20 cellular contexts compared by ENCODE assay signal in the genomic region with DNA sequence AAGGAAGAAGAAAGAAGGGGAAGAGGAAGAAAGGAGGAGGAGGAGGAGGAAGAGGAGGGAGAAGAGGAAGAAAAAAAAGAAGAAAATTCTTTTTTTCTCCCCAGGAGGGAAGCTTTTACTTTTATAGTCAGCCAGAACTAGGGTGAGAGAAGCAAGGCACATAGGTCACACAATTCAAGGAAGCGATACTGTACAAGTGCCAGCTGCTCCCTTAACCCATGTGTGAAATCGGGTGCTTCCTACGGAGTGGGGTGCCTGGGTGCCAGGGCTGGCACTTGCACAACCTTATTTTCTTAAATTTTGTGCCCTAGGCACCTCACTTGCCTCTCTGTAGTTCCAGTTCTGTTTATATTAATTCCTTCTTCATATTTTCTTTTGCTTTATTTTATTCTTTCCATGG.
DNase-seq lines count a peak whose midpoint lies in the region; ATAC-seq, FAIRE-seq and TF ChIP-seq lines count a peak whose summit lies in the region.
"Had no signal": no experiment of that assay in that cellular context is flagged by ENCODE, and none has a peak within 500 bp of the region (broad histone marks: within the 10 kb centered on the region; RNA-seq: fewer than 3 reads in every experiment).

No MANE protein-coding gene starts in this region.

- 77% methylated on average over 3 of the region's 3 CpGs for WGBS in K562 (ENCODE audit: insufficient coverage, low coverage, missing lambda C conversion rate)
- WGBS in testis, 2 donors = 72 to 84% methylated on average over 3 of the region's 3 CpGs

- no peak for TF ChIP-seq EP300 in K562 (IDR thresholded peaks at IDR 0.05; ENCODE audit: low read length)

- H3K27ac ChIP-seq in K562 (ENCODE audit: extremely low read depth, low read depth, low read length) (no peak overlapping the region), testis (no peak overlapping the region)
- H3K27ac ChIP-seq: SJCRH30 had no signal

- H3K27me3 ChIP-seq in K562 (ENCODE audit: control insufficient read depth in 2 of 2, insufficient read depth in 2 of 2, low read length in 2 of 2) = no peaks in the 10 kb centered on the region
- no peaks in the 10 kb centered on the region for H3K27me3 ChIP-seq in testis
- H3K27me3 ChIP-seq: BE2C, SJCRH30 had no signal

- H3K79me2 ChIP-seq in K562 (ENCODE audit: control insufficient read depth, insufficient read depth, low read length) = no peaks in the 10 kb centered on the region

- H3K4me1 ChIP-seq in K562 (replicated peaks in 1 of 2; ENCODE audit: control insufficient read depth in 2 of 2, insufficient read depth in 2 of 2, low read length in 2 of 2) = peaks cover 14 to 23% of the 10 kb centered on the region in 2 experiments; a peak in 4 of 5 replicates
- no peaks in the 10 kb centered on the region for H3K4me1 ChIP-seq in testis
- H3K4me1 ChIP-seq: BE2C had no signal

- no peak for ATAC-seq in K562

- peak overlapping the region; percentile 41; the same call in 1 of the 2 replicates for H2AFZ ChIP-seq in K562 (ENCODE audit: low read depth, low read length)

- in situ Hi-C loops in K562 (cut with MboI) = no loop called here

- TF ChIP-seq POLR2A in K562 (conservative IDR thresholded peaks at IDR 0.05) (no peak), testis (IDR thresholded peaks at IDR 0.05) (no peak)

- H3K4me2 ChIP-seq in K562 (ENCODE audit: insufficient read depth, low read length) = no peak overlapping the region

- BruUV-seq in K562 (replicated peaks; lab: Mats Ljungman, UMichigan) = no TSS peak

- no peak for TF ChIP-seq RAD21 in K562 (CRISPR knock-in tag; conservative IDR thresholded peaks at IDR 0.05 in 1 of 2, IDR thresholded peaks at IDR 0.05 in 1 of 2)

- CTCF ChIA-PET in K562 (lab: Yijun Ruan, JAX; ENCODE audit: low intra/inter-chr PET ratio) = no interaction called here

- TF ChIP-seq CTCF in K562 (IDR thresholded peaks at IDR 0.05 in 2 of 3, conservative IDR thresholded peaks at IDR 0.05 in 1 of 3; ENCODE audit: insufficient read depth in 2 of 3, low read depth in 1 of 3, low read length in 3 of 3) (no peak), testis (IDR thresholded peaks at IDR 0.05) (no peak)

- no peaks in the 10 kb centered on the region for H3K36me3 ChIP-seq in K562 (ENCODE audit: control insufficient read depth, insufficient read depth, low read length)
- no peaks in the 10 kb centered on the region for H3K36me3 ChIP-seq in testis (ENCODE audit: low read depth, missing control alignments)
- H3K36me3 ChIP-seq: BE2C, SJCRH30 had no signal

- H3K4me3 ChIP-seq in K562 = no peak overlapping the region
- H3K4me3 ChIP-seq in testis = no peak overlapping the region
- H3K4me3 ChIP-seq: SJCRH30 had no signal

- no peak for FAIRE-seq in K562 (lab: Jason Lieb, UNC)
- FAIRE-seq: GM12891 had no signal

- intact Hi-C loops in K562 (cut with micrococcal nuclease) = no loop called here
- intact Hi-C loops in testis (cut with DNase I; ENCODE audit: low total_unique reads) = no loop called here

- POLR2A ChIA-PET in K562 (lab: Yijun Ruan, JAX) = no interaction called here

- no peaks in the 10 kb centered on the region for H4K20me1 ChIP-seq in K562 (replicated peaks; ENCODE audit: control insufficient read depth, insufficient read depth, low read length)

- no peaks in the 10 kb centered on the region; the same call in 1 of the 2 replicates for H3K9me3 ChIP-seq in K562 (replicated peaks; ENCODE audit: control insufficient read depth, insufficient read depth, low read depth, low read length)
- H3K9me3 ChIP-seq in testis = no peaks in the 10 kb centered on the region
- H3K9me3 ChIP-seq: BE2C, SJCRH30 had no signal

- no peak overlapping the region for H3K9ac ChIP-seq in K562 (ENCODE audit: insufficient read depth in 1 of 2, low read depth in 2 of 2, low read length in 2 of 2)

- DNase-seq in NCI-H2171 treated with DMSO at 0.1 percent for 48 hours (lab: John Stamatoyannopoulos, UW) (peak; percentile 64), NCI-H2171 (lab: John Stamatoyannopoulos, UW) (no peak), CD1c-positive myeloid dendritic cell (ENCODE audit: extremely low spot score) (peak; percentile 73), K562 (ENCODE audit: extremely low read depth in 1 of 4, low spot score in 3 of 4) (no peak), pons (ENCODE audit: low spot score) (peak; percentile 71), kidney tubule cell (ENCODE audit: low spot score) (no peak), testis (no peak)
- DNase-seq in activated CD4-positive, CD25-positive, alpha-beta regulatory T cell treated with anti-CD3 and anti-CD28 coated beads, Interleukin-2, amount 50 U/mL, for 72 hours = no peak
- DNase-seq: 8988T; BE2C; CD4-positive, alpha-beta memory T cell; DMS53; EL; KBM-7; NCI-H1417 treated with DMSO at 0.1 percent for 48 hours; NCI-H187 treated with DMSO at 0.1 percent for 48 hours; NCI-H345; NCI-H524 treated with DMSO at 0.1 percent for 48 hours; SJCRH30 had no signal

- H3K9me1 ChIP-seq in K562 (ENCODE audit: control insufficient read depth, insufficient read depth, low read length) = no peaks in the 10 kb centered on the region

TF ChIP-seq in K562, 482 proteins besides CTCF, POLR2A, EP300 and RAD21:
- TF ChIP-seq, protein P1, sequence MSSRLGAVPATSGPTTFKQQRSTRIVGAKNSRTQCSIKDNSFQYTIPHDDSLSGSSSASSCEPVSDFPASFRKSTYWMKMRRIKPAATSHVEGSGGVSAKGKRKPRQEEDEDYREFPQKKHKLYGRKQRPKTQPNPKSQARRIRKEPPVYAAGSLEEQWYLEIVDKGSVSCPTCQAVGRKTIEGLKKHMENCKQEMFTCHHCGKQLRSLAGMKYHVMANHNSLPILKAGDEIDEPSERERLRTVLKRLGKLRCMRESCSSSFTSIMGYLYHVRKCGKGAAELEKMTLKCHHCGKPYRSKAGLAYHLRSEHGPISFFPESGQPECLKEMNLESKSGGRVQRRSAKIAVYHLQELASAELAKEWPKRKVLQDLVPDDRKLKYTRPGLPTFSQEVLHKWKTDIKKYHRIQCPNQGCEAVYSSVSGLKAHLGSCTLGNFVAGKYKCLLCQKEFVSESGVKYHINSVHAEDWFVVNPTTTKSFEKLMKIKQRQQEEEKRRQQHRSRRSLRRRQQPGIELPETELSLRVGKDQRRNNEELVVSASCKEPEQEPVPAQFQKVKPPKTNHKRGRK (tag; IDR thresholded peaks at IDR 0.05) = peak; percentile 54; the same call in 1 of the 2 replicates
- no peak for TF ChIP-seq ZNF644 (tag; IDR thresholded peaks at IDR 0.05; ENCODE audit: low read depth)
- TF ChIP-seq NCOA2 (IDR thresholded peaks at IDR 0.05; ENCODE audit: partially characterized antibody in 2 of 2) = no peak

Comparison
In these comparisons a context has a peak if more than half of its experiments do, and no peak if none do; other contexts are left out.
1. DNase-seq: peak in NCI-H2171 treated with DMSO at 0.1 percent for 48 hours (single experiment), CD1c-positive myeloid dendritic cell (single experiment) and pons (single experiment); none in NCI-H2171 (single experiment), K562 (0 of 4), kidney tubule cell (single experiment), testis (single experiment) and activated CD4-positive, CD25-positive, alpha-beta regulatory T cell treated with anti-CD3 and anti-CD28 coated beads, Interleukin-2, amount 50 U/mL, for 72 hours (single experiment).